ENCODE assay signal across 8 cellular contexts in genomic region chr2:152627010-152627957, GRCh38.
DNase-seq lines count a peak whose midpoint lies in the region; ATAC-seq and TF ChIP-seq lines count a peak whose summit lies in the region.

No MANE protein-coding gene starts in this region.

- no peaks in the 10 kb centered on the region for H3K27me3 ChIP-seq in ACC112 (ENCODE audit: insufficient read depth, low read length)

- peak; percentile 62 for DNase-seq in OCI-M1 (lab: John Stamatoyannopoulos, UW)
- peak; percentile 76 for DNase-seq in fibroblast of peridontal ligament (ENCODE audit: extremely low read depth)
- no peak for DNase-seq in retinal pigment epithelial cell (ENCODE audit: low read depth)
- DNase-seq in stimulated activated CD4-positive, alpha-beta T cell treated with anti-CD3 and anti-CD28 coated beads, Interleukin-1b, Interleukin-23, amount 100 ng/mL, for 48 hours: no peak
- no peak for DNase-seq in NCI-H1048 (lab: John Stamatoyannopoulos, UW)

- TF ChIP-seq CTCF in retinal pigment epithelial cell (conservative IDR thresholded peaks at IDR 0.05; ENCODE audit: low read depth, low read length): peak; percentile 62

- H2AFZ ChIP-seq in ACC112 (ENCODE audit: low read length, unreplicated experiment): no peak overlapping the region

- H3K79me2 ChIP-seq in ACC112 (ENCODE audit: control insufficient read depth, insufficient read depth, low read length, unreplicated experiment): no peaks in the 10 kb centered on the region

- H3K4me3 ChIP-seq in ACC112 (ENCODE audit: low read depth, low read length): no peak overlapping the region
- H3K4me3 ChIP-seq in retinal pigment epithelial cell (ENCODE audit: low read length): no peak overlapping the region

- no peaks in the 10 kb centered on the region for H3K4me1 ChIP-seq in ACC112 (ENCODE audit: control insufficient read depth, insufficient read depth, low read length, unreplicated experiment)

- 0 out of 2 replicates have a peak overlapping the region, but pooled peaks have one; percentile 1 for H3K27ac ChIP-seq in ACC112 (ENCODE audit: low read depth, low read length)

- H3K36me3 ChIP-seq in ACC112 (ENCODE audit: insufficient read depth, low read length): no peaks in the 10 kb centered on the region

- ATAC-seq in GM18868 (IDR thresholded peaks at IDR 0.05; ENCODE audit: unreplicated experiment) (peak; percentile 69), GM21723 (IDR thresholded peaks at IDR 0.05; ENCODE audit: unreplicated experiment) (no peak)

Comparison
In these comparisons a context has a peak if more than half of its experiments do, and no peak if none do; other contexts are left out.
1. DNase-seq: peak in OCI-M1 (single experiment) and fibroblast of peridontal ligament (single experiment); none in retinal pigment epithelial cell (single experiment), stimulated activated CD4-positive, alpha-beta T cell treated with anti-CD3 and anti-CD28 coated beads, Interleukin-1b, Interleukin-23, amount 100 ng/mL, for 48 hours (single experiment) and NCI-H1048 (single experiment).